ENCODE assay signal across 8 cellular contexts in genomic region chr6:16130437-16130891, GRCh38. TPM values are rescaled to one million over a fixed set of nuclear protein-coding genes. Genes with fewer than 3 reads are reported as not detected.
DNase-seq lines count a peak whose midpoint lies in the region; ATAC-seq and TF ChIP-seq lines count a peak whose summit lies in the region.

No MANE protein-coding gene starts in this region.

- H3K4me1 ChIP-seq in colonic mucosa, result peaks cover 8% of the 10 kb centered on the region

- ATAC-seq in naive B cell (ENCODE audit: low read depth in 2 of 2) (no peak), HG03378 (IDR thresholded peaks at IDR 0.05; ENCODE audit: unreplicated experiment) (no peak), HG02938 (IDR thresholded peaks at IDR 0.05; ENCODE audit: unreplicated experiment) (no peak)

- H3K36me3 Mint-ChIP-seq in naive B cell, result peaks cover 9 to 11% of the 10 kb centered on the region in 2 donors

- H3K27ac Mint-ChIP-seq in naive B cell, result peak overlapping the region; percentile 91 to 98 (median 96)

- no peaks in the 10 kb centered on the region for H3K9me3 ChIP-seq in colonic mucosa

- peaks cover 30 to 63% (median 51%) of the 10 kb centered on the region in 3 donors for H3K4me1 Mint-ChIP-seq in naive B cell

- peak overlapping the region; percentile 24 to 100 for H3K9ac ChIP-seq in colonic mucosa (ENCODE audit: low read depth in 2 of 2, low read length in 2 of 2)

- H3K36me3 ChIP-seq in colonic mucosa, result no peaks in the 10 kb centered on the region

- H3K27me3 Mint-ChIP-seq in naive B cell, result no peaks in the 10 kb centered on the region

- peak overlapping the region; percentile 92 for H3K27ac ChIP-seq in colonic mucosa

- H3K27me3 ChIP-seq in colonic mucosa, result no peaks in the 10 kb centered on the region

- no peak for TF ChIP-seq CTCF in GM12865 (IDR thresholded peaks at IDR 0.05; ENCODE audit: insufficient read depth, low read depth, low read length, missing control alignments)
- no peak for TF ChIP-seq CTCF in colonic mucosa (IDR thresholded peaks at IDR 0.05)

- DNase-seq in GM12865 (ENCODE audit: low read depth) (no peak), NCI-H524 (lab: John Stamatoyannopoulos, UW) (peak; percentile 31 to 72), colonic mucosa (peak; percentile 68), naive B cell (no peak), NCI-H2081 treated with DMSO at 0.1 percent for 48 hours (lab: John Stamatoyannopoulos, UW) (no peak), cerebellum (ENCODE audit: low spot score) (no peak)

- intact Hi-C loops in colonic mucosa (cut with DNase I), result loop anchor here (10.0 kb wide), 1 partner anchor 54 kb away; no protein-coding TSS in a partner anchor

- H3K4me3 Mint-ChIP-seq in naive B cell, result peak overlapping the region; percentile 91 to 98 (median 97)

- no peaks in the 10 kb centered on the region for H3K9me3 Mint-ChIP-seq in naive B cell

- H3K4me3 ChIP-seq in GM12865 (ENCODE audit: low read depth, low read length) (peak overlapping the region; percentile 98), colonic mucosa (peak overlapping the region; percentile 91)

RNA-seq across cellular contexts. Expression of gene MYLIP, which starts 1.6 kb away (rescaled TPM):
- total RNA-seq in colonic mucosa (10 to 100 TPM; 23.9 to 32.2 TPM), cerebellum (13.0 TPM)
- 100 to 1,000 TPM in 5 of 6 donors, 10 to 100 TPM in 1; 90.6 to 241 (median 177) TPM for polyA plus RNA-seq in naive B cell (ENCODE audit: low read depth in 6 of 6)

Comparison
In these comparisons a context has a peak if more than half of its experiments do, and no peak if none do; other contexts are left out.
1. DNase-seq: peak in NCI-H524 (2 of 2) and colonic mucosa (single experiment); none in GM12865 (single experiment), naive B cell (single experiment), NCI-H2081 treated with DMSO at 0.1 percent for 48 hours (single experiment) and cerebellum (single experiment).